Comparison of ENCODE assay signal across 1 cellular context in the genomic region with DNA sequence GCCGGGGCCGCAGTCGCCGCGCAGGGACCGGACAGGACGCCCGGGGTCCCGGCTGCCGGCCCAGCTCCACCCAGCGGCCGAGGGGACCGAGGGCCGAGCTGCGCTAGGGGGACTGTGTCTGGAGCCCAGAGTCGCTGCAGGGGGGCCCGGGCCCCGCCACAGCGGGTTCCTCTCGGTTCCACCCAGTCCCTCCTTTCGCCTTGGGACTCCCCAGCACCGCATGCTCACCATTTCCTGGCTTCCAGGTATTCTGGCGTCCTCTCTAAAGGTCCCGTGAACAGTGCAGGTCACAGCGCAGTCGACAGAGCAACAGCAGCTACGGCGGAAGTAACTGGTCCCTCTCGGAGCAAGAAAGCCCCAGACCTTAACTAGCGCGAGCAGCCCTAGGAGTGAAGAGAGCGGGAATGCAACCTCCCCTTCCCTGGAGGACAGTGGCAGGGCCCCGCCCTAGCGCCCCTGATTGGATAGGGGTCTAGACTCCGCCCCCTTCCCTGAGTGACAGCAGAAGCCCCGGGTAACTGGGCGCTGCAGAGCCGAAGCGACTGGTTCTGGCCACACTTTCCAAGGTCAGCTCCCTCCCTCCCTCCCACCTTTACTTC.
TF ChIP-seq lines count a peak whose summit lies in the region.

Gene ZNF878 (minus strand): TSS at position 391 of the 599 bp plus-strand sequence. CDS start 160 bp downstream, at position 231.

TF ChIP-seq in HepG2, 621 proteins besides CTCF, POLR2A, EP300 and RAD21 (continued from another document and continues in another):
- TF ChIP-seq, protein P1, sequence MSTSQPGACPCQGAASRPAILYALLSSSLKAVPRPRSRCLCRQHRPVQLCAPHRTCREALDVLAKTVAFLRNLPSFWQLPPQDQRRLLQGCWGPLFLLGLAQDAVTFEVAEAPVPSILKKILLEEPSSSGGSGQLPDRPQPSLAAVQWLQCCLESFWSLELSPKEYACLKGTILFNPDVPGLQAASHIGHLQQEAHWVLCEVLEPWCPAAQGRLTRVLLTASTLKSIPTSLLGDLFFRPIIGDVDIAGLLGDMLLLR (CRISPR knock-in tag; IDR thresholded peaks at IDR 0.05): no peak
- 0 out of 2 replicates have a peak, but pooled peaks have one; percentile 85 for TF ChIP-seq ZNF558 (CRISPR knock-in tag; IDR thresholded peaks at IDR 0.05; ENCODE audit: borderline replicate concordance)
- TF ChIP-seq ZNF20 (CRISPR knock-in tag; IDR thresholded peaks at IDR 0.05): no peak
- peak; percentile 94; the same call in 1 of the 2 replicates for TF ChIP-seq ZNF891 (CRISPR knock-in tag; IDR thresholded peaks at IDR 0.05)
- TF ChIP-seq ZC3H4 (CRISPR knock-in tag; IDR thresholded peaks at IDR 0.05; ENCODE audit: borderline replicate concordance): no peak
- TF ChIP-seq NR2F6 (IDR thresholded peaks at IDR 0.05): no peak
- peak; percentile 42; the same call in 1 of the 2 replicates for TF ChIP-seq NR2F6 (CRISPR knock-in tag; IDR thresholded peaks at IDR 0.05)
- TF ChIP-seq ARNT2 (CRISPR knock-in tag; IDR thresholded peaks at IDR 0.05; ENCODE audit: low read depth): no peak; the same call in 1 of the 2 replicates
- TF ChIP-seq ZNF7 (CRISPR knock-in tag; IDR thresholded peaks at IDR 0.05): no peak
- no peak; the same call in 1 of the 2 replicates for TF ChIP-seq ONECUT2 (CRISPR knock-in tag; IDR thresholded peaks at IDR 0.05)
- no peak for TF ChIP-seq ZNF10 (CRISPR knock-in tag; IDR thresholded peaks at IDR 0.05; ENCODE audit: borderline replicate concordance, low read depth)
- no peak for TF ChIP-seq PRDM15 (CRISPR knock-in tag; IDR thresholded peaks at IDR 0.05)
- peak; percentile 49; the same call in 1 of the 2 replicates for TF ChIP-seq SOX5 (CRISPR knock-in tag; IDR thresholded peaks at IDR 0.05; ENCODE audit: borderline replicate concordance)
- TF ChIP-seq ZNF33B (CRISPR knock-in tag; IDR thresholded peaks at IDR 0.05): no peak
- TF ChIP-seq KLF16 (CRISPR knock-in tag; IDR thresholded peaks at IDR 0.05): peak in 1 of 2 experiments; percentile 92; a peak in 2 of 4 replicates
- TF ChIP-seq ZNF572 (CRISPR knock-in tag; IDR thresholded peaks at IDR 0.05): no peak
- TF ChIP-seq MXI1 (IDR thresholded peaks at IDR 0.05; ENCODE audit: borderline replicate concordance, low read depth, low read length): no peak; the same call in 2 of the 3 replicates
- TF ChIP-seq SIN3A (IDR thresholded peaks at IDR 0.05; ENCODE audit: borderline replicate concordance, low read depth, low read length): peak; percentile 96
- no peak for TF ChIP-seq CENPT (CRISPR knock-in tag; IDR thresholded peaks at IDR 0.05; ENCODE audit: low read depth)
- no peak for TF ChIP-seq RBAK (CRISPR knock-in tag; IDR thresholded peaks at IDR 0.05)
- TF ChIP-seq FLYWCH1 (CRISPR knock-in tag; IDR thresholded peaks at IDR 0.05): no peak
- TF ChIP-seq ZNF614 (CRISPR knock-in tag; IDR thresholded peaks at IDR 0.05; ENCODE audit: borderline replicate concordance): peak; percentile 86
- TF ChIP-seq, protein P2, sequence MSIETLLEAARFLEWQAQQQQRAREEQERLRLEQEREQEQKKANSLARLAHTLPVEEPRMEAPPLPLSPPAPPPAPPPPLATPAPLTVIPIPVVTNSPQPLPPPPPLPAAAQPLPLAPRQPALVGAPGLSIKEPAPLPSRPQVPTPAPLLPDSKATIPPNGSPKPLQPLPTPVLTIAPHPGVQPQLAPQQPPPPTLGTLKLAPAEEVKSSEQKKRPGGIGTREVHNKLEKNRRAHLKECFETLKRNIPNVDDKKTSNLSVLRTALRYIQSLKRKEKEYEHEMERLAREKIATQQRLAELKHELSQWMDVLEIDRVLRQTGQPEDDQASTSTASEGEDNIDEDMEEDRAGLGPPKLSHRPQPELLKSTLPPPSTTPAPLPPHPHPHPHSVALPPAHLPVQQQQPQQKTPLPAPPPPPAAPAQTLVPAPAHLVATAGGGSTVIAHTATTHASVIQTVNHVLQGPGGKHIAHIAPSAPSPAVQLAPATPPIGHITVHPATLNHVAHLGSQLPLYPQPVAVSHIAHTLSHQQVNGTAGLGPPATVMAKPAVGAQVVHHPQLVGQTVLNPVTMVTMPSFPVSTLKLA (IDR thresholded peaks at IDR 0.05): no peak
- TF ChIP-seq SIN3B (IDR thresholded peaks at IDR 0.05; ENCODE audit: low read length): 0 out of 2 replicates have a peak, but pooled peaks have one; percentile 29
- no peak for TF ChIP-seq ZFYVE20 (CRISPR knock-in tag; IDR thresholded peaks at IDR 0.05; ENCODE audit: borderline replicate concordance, low read depth)
- TF ChIP-seq ZSCAN22 (CRISPR knock-in tag; IDR thresholded peaks at IDR 0.05): no peak
- no peak for TF ChIP-seq ZNF83 (CRISPR knock-in tag; IDR thresholded peaks at IDR 0.05; ENCODE audit: borderline replicate concordance)
- TF ChIP-seq SNAPC4 (CRISPR knock-in tag; IDR thresholded peaks at IDR 0.05): 0 out of 2 replicates have a peak, but pooled peaks have one; percentile 35
- TF ChIP-seq POLR2G (IDR thresholded peaks at IDR 0.05; ENCODE audit: low read depth, low read length): peak; percentile 99
- peak; percentile 85 for TF ChIP-seq GTF2F1 (IDR thresholded peaks at IDR 0.05; ENCODE audit: low read length)
- peak; percentile 75; the same call in 1 of the 2 replicates for TF ChIP-seq ZNF710 (CRISPR knock-in tag; IDR thresholded peaks at IDR 0.05; ENCODE audit: borderline replicate concordance)
- TF ChIP-seq KAT7 (CRISPR knock-in tag; IDR thresholded peaks at IDR 0.05; ENCODE audit: borderline replicate concordance): no peak; the same call in 1 of the 2 replicates
- no peak for TF ChIP-seq SRSF4 (IDR thresholded peaks at IDR 0.05; ENCODE audit: low read depth, low read length, poor library complexity, severe bottlenecking)
- no peak for TF ChIP-seq FUBP1 (CRISPR knock-in tag; IDR thresholded peaks at IDR 0.05; ENCODE audit: borderline replicate concordance)
- TF ChIP-seq SCMH1 (CRISPR knock-in tag; IDR thresholded peaks at IDR 0.05; ENCODE audit: borderline replicate concordance): no peak
- TF ChIP-seq ZNF567 (CRISPR knock-in tag; IDR thresholded peaks at IDR 0.05; ENCODE audit: borderline replicate concordance): no peak
- TF ChIP-seq ZNF251 (CRISPR knock-in tag; IDR thresholded peaks at IDR 0.05): no peak
- TF ChIP-seq FOSL2 (CRISPR knock-in tag; IDR thresholded peaks at IDR 0.05): peak; percentile 41; the same call in 1 of the 2 replicates
- no peak for TF ChIP-seq JARID2 (CRISPR knock-in tag; IDR thresholded peaks at IDR 0.05; ENCODE audit: insufficient replicate concordance)
- no peak for TF ChIP-seq JUNB (CRISPR knock-in tag; IDR thresholded peaks at IDR 0.05; ENCODE audit: borderline replicate concordance)
- peak; percentile 91; the same call in 1 of the 2 replicates for TF ChIP-seq ZNF292 (CRISPR knock-in tag; IDR thresholded peaks at IDR 0.05; ENCODE audit: borderline replicate concordance, low read depth)
- TF ChIP-seq SRF (IDR thresholded peaks at IDR 0.05; ENCODE audit: low read depth, low read length): no peak
- no peak; the same call in 1 of the 2 replicates for TF ChIP-seq RORA (CRISPR knock-in tag; IDR thresholded peaks at IDR 0.05)
- TF ChIP-seq, protein P3, sequence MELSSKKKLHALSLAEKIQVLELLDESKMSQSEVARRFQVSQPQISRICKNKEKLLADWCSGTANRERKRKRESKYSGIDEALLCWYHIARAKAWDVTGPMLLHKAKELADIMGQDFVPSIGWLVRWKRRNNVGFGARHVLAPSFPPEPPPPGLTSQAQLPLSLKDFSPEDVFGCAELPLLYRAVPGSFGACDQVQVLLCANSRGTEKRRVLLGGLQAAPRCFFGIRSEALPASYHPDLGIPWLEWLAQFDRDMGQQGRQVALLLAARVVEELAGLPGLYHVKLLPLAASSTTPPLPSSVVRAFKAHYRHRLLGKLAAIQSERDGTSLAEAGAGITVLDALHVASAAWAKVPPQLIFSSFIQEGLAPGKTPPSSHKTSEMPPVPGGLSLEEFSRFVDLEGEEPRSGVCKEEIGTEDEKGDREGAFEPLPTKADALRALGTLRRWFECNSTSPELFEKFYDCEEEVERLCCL (CRISPR knock-in tag; IDR thresholded peaks at IDR 0.05; ENCODE audit: borderline replicate concordance): peak; percentile 85; the same call in 1 of the 2 replicates
- no peak for TF ChIP-seq ATF7 (IDR thresholded peaks at IDR 0.05)
- TF ChIP-seq ATF7 (CRISPR knock-in tag; IDR thresholded peaks at IDR 0.05): no peak
